In genomic region chr5:88856381-88856780, GRCh38 we compare ENCODE assay signal across 2 cellular contexts.
TF ChIP-seq lines count a peak whose summit lies in the region.

No MANE protein-coding gene starts in this region.

TF ChIP-seq in HEK293, 187 proteins besides CTCF, POLR2A, EP300 and RAD21 (continued from another document):
- peak; percentile 96 for TF ChIP-seq ZNF585B (tag by site-specific recombination; IDR thresholded peaks at IDR 0.05)

TF ChIP-seq in K562, 482 proteins besides CTCF, POLR2A, EP300 and RAD21 (continued from another document):
- peak; percentile 55 for TF ChIP-seq ZFP36 (IDR thresholded peaks at IDR 0.05; ENCODE audit: low read depth, low read length, partially characterized antibody)
- TF ChIP-seq TRIM28 (IDR thresholded peaks at IDR 0.05) = peak; percentile 52; the same call in 1 of the 2 replicates
